In the genomic region with DNA sequence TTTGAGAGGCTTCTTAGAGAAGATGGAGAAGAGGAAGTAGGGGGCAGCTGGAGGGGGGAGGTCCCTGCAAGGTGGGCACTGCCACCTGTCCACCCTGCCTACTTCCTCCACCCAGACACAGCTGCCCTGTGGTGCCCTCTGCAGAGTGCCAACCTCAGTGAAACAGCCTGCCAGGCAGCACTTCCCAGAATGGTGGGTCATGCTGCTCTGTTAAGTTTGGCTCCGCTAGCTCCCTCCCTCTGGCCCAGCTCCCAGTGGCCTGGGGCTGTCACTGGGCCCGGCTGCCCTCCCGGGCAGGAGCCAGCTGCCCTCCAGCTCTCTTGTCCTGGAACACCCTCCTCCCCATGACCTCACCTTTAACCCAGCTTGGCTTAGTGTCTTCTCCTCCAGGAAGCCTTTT, we compare ENCODE assay signal across 26 cellular contexts. TPM values are rescaled to one million over a fixed set of nuclear protein-coding genes. Genes with fewer than 3 reads are reported as not detected.
DNase-seq lines count a peak whose midpoint lies in the region; ATAC-seq, FAIRE-seq and TF ChIP-seq lines count a peak whose summit lies in the region.
"Had no signal": no experiment of that assay in that cellular context is flagged by ENCODE, and none has a peak within 500 bp of the region (broad histone marks: within the 10 kb centered on the region; RNA-seq: fewer than 3 reads in every experiment).

No MANE protein-coding gene starts in this region.

- no peaks in the 10 kb centered on the region for H3K36me3 Mint-ChIP-seq in chondrocyte (ENCODE audit: low read depth)
- H3K36me3 Mint-ChIP-seq: activated naive CD8-positive, alpha-beta T cell had no signal

- H3K4me3 Mint-ChIP-seq in chondrocyte (ENCODE audit: unreplicated experiment): no peak overlapping the region
- H3K4me3 Mint-ChIP-seq: activated naive CD8-positive, alpha-beta T cell; stimulated activated naive CD8-positive, alpha-beta T cell treated with anti-CD3 and anti-CD28 coated beads, Interleukin-15, amount 100 ng/mL, for 72 hours had no signal

- DNase-seq in LNCaP clone FGC (ENCODE audit: low read depth) (peak; percentile 50), chondrocyte (ENCODE audit: low spot score) (no peak), kidney (peak; percentile 87), NCI-H510A (lab: John Stamatoyannopoulos, UW) (no peak), NOMO-1 treated with dmso at 0.1 percent for 144 hours (lab: John Stamatoyannopoulos, UW; ENCODE audit: unreplicated experiment) (no peak)
- DNase-seq: activated CD4-positive, alpha-beta T cell treated with anti-CD3 and anti-CD28 coated beads, Interleukin-2, amount 50 U/mL, for 4 hours; activated CD8-positive, alpha-beta memory T cell treated with anti-CD3 and anti-CD28 coated beads, Interleukin-2, amount 50 U/mL, for 48 hours; effector CD4-positive, alpha-beta T cell; erythroblast; foreskin fibroblast; Karpas-422; lower lobe of right lung; NCI-H524; occipital lobe; stimulated activated CD4-positive, alpha-beta T cell treated with anti-CD3 and anti-CD28 coated beads, Interleukin-12 subunit alpha, Interleukin-12 subunit beta, amount 100 ng/mL, for 4 hours; stimulated activated naive CD8-positive, alpha-beta T cell treated with anti-CD3 and anti-CD28 coated beads, Interleukin-15, amount 100 ng/mL, for 72 hours had no signal

- ATAC-seq in HG02852 (IDR thresholded peaks at IDR 0.05; ENCODE audit: unreplicated experiment) (no peak), GM21786 (IDR thresholded peaks at IDR 0.05; ENCODE audit: unreplicated experiment) (no peak)
- ATAC-seq: lower lobe of right lung; SK-N-SH treated with all-trans-retinoic acid at 6 μM for 48 hours; stimulated activated naive CD8-positive, alpha-beta T cell treated with anti-CD3 and anti-CD28 coated beads, Interleukin-15, amount 100 ng/mL, for 72 hours had no signal

- H3K27me3 Mint-ChIP-seq in chondrocyte (ENCODE audit: low read depth): no peaks in the 10 kb centered on the region

- peaks cover 61% of the 10 kb centered on the region for H3K4me1 Mint-ChIP-seq in chondrocyte (ENCODE audit: low read depth)

- H3K27ac Mint-ChIP-seq in chondrocyte (ENCODE audit: unreplicated experiment): peak overlapping the region; percentile 22
- H3K27ac Mint-ChIP-seq: activated naive CD8-positive, alpha-beta T cell; activated T-helper 2 cell treated with anti-CD3 and anti-CD28 coated beads, Interferon-gamma antibody, Interleukin-2, Interleukin-4, amounts not matched to agents 10 μg/mL and 5 μg/mL and 100 μg/mL, durations not matched to agents 14 hours and 24 hours and 36 hours; stimulated activated naive CD8-positive, alpha-beta T cell treated with anti-CD3 and anti-CD28 coated beads, Interleukin-15, amount 100 ng/mL, for 72 hours had no signal

- H3K27ac ChIP-seq in kidney (ENCODE audit: low read depth in 2 of 2, low read length in 2 of 2) (peak overlapping the region; percentile 50 to 72), subcutaneous abdominal adipose tissue (ENCODE audit: low read depth, low read length) (peak overlapping the region; percentile 57)
- H3K27ac ChIP-seq: hepatocyte, lower lobe of right lung, RWPE1 had no signal

- H3K36me3 ChIP-seq in kidney (ENCODE audit: control insufficient read depth in 1 of 2, insufficient read depth in 2 of 2, low read length in 2 of 2): no peaks in the 10 kb centered on the region
- peaks cover 0 to 4% (median 0%) of the 10 kb centered on the region in 5 donors for H3K36me3 ChIP-seq in subcutaneous abdominal adipose tissue (ENCODE audit: control insufficient read depth in 5 of 5, insufficient read depth in 5 of 5, low read length in 5 of 5)
- H3K36me3 ChIP-seq: lower lobe of right lung had no signal

- peak overlapping the region in 1 of 2 donors; percentile 41 for H3K9ac ChIP-seq in kidney (ENCODE audit: low read length in 2 of 2)
- H3K9ac ChIP-seq in subcutaneous abdominal adipose tissue (ENCODE audit: low read length in 5 of 5): peak overlapping the region in 1 of 5 donors; percentile 48

- H3K4me3 ChIP-seq in LNCaP clone FGC (ENCODE audit: low read depth, low read length) (no peak overlapping the region), kidney (ENCODE audit: low read length in 2 of 2) (no peak overlapping the region), subcutaneous abdominal adipose tissue (ENCODE audit: low read depth in 1 of 5, low read length in 5 of 5) (peak overlapping the region in 1 of 5 donors; percentile 26)
- H3K4me3 ChIP-seq: hepatocyte, lower lobe of right lung had no signal

- H3K27me3 ChIP-seq in subcutaneous abdominal adipose tissue (ENCODE audit: control insufficient read depth in 5 of 5, insufficient read depth in 4 of 5, low read length in 5 of 5): no peaks in the 10 kb centered on the region
- H3K27me3 ChIP-seq: hepatocyte had no signal

- H3K9me3 Mint-ChIP-seq in chondrocyte (ENCODE audit: low read depth): no peaks in the 10 kb centered on the region
- H3K9me3 Mint-ChIP-seq: activated T-helper 2 cell treated with anti-CD3 and anti-CD28 coated beads, Interferon-gamma antibody, Interleukin-2, Interleukin-4, amounts not matched to agents 10 μg/mL and 5 μg/mL and 100 μg/mL, durations not matched to agents 14 hours and 24 hours and 36 hours; stimulated activated naive CD8-positive, alpha-beta T cell treated with anti-CD3 and anti-CD28 coated beads, Interleukin-15, amount 100 ng/mL, for 72 hours had no signal

- FAIRE-seq in kidney (lab: Jason Lieb, UNC): no peak
- FAIRE-seq: urothelium cell line had no signal

- intact Hi-C loops in kidney (cut with DNase I): no loop called here

- H3K9me3 ChIP-seq in kidney (ENCODE audit: control insufficient read depth in 1 of 2, low read length in 2 of 2) (no peaks in the 10 kb centered on the region), subcutaneous abdominal adipose tissue (ENCODE audit: control insufficient read depth in 5 of 5, low read length in 5 of 5) (no peaks in the 10 kb centered on the region)
- H3K9me3 ChIP-seq: lower lobe of right lung had no signal

- TF ChIP-seq CTCF in LNCaP clone FGC (IDR thresholded peaks at IDR 0.05; ENCODE audit: control insufficient read depth, extremely low read depth, insufficient read depth) (no peak), chondrocyte (IDR thresholded peaks at IDR 0.05) (no peak), kidney (IDR thresholded peaks at IDR 0.05; ENCODE audit: borderline replicate concordance, extremely low read depth, insufficient read depth) (no peak)

- H3K4me1 ChIP-seq in kidney (ENCODE audit: control insufficient read depth in 1 of 2, insufficient read depth in 1 of 2, low read depth in 1 of 2, low read length in 2 of 2) (peaks cover 56 to 71% of the 10 kb centered on the region in 2 donors), subcutaneous abdominal adipose tissue (ENCODE audit: control insufficient read depth in 5 of 5, insufficient read depth in 5 of 5, low read length in 5 of 5) (peaks cover 13 to 75% (median 62%) of the 10 kb centered on the region in 5 donors)

RNA-seq across cellular contexts. Expression of a gene that starts 5.1 kb away (rescaled TPM):
- total RNA-seq in chondrocyte (41.1 to 42.7 TPM (median 42.1 TPM) in 3 replicates), kidney (230 TPM)
- polyA plus RNA-seq in kidney (ENCODE audit: insufficient read depth, low read depth, low replicate concordance): 53.2 TPM
- total RNA-seq: T-helper 2 cell treated with Interferon-gamma antibody and Interleukin-4, amounts not matched to agents 100 ng/mL and 5 ng/mL, for 36 hours had no signal

Comparison
In these comparisons a context has a peak if more than half of its experiments do, and no peak if none do; other contexts are left out.
1. DNase-seq: peak in LNCaP clone FGC (single experiment) and kidney (single experiment); none in chondrocyte (single experiment), NCI-H510A (single experiment) and NOMO-1 treated with dmso at 0.1 percent for 144 hours (single experiment).